ENCODE assay signal across 8 cellular contexts in the genomic region with DNA sequence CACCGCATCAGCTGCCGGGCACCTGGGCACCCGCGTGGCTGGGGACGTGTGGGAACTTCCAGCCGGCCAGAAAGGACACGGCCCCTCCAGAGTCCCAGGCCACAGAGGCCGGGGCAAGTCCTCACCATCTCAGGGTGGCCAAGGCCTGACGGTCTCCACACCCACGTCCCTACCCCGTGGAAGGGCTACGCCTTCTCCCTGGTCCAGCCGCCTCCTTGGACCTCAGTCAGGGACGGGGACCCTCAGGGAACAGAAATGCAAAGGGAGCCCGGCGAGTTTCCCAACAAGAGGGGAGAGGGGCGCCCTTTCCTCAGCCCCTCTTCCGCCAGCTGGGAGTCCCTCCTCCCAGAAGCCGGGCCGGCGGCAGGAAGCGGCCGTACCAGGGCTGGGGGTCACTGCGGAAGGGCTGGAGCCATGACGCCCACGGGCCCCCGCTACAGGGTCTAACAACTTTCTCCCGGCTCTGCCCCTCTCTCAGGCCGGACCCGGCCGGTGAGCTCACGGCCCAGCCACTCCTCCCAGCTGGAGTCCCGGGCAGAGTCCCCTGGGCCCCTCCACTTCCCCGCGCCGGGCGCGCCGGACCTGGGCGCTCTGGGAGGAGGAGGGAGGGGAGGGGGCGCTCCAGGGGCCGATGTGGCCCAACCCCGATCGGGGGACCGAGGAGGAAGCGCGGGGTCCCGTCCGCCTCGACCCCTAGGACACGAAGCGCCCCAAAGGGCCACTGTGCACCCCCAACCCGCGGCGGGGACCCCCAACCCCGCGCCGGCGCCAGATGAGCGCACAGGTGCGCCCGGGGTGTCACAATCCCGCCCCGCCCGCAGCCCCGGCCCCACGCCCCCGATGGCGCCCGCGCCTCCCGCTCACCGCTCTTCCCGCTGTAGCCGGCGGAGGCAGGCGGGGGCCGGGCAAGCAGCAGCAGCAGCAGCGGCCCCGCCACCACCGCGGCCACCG. TPM values are rescaled to one million over a fixed set of nuclear protein-coding genes. Genes with fewer than 3 reads are reported as not detected.
DNase-seq lines count a peak whose midpoint lies in the region; ATAC-seq, FAIRE-seq and TF ChIP-seq lines count a peak whose summit lies in the region.

No MANE protein-coding gene starts in this region.

- in situ Hi-C loops in astrocyte of the cerebellum (cut with HindIII; ENCODE audit: low sequenced_read_pairs), result no loop called here

- H3K4me3 ChIP-seq in KMS-11 (IDR thresholded peaks at IDR 0.05; ENCODE audit: insufficient read depth, low read depth, low read length), result no peak overlapping the region
- peak overlapping the region; percentile 81 for H3K4me3 ChIP-seq in astrocyte of the cerebellum (ENCODE audit: low read depth, low read length)
- H3K4me3 ChIP-seq in kidney (ENCODE audit: low read length in 2 of 2), result peak overlapping the region; percentile 58 to 72

- TF ChIP-seq CTCF in KMS-11 (conservative IDR thresholded peaks at IDR 0.05; ENCODE audit: low read depth, low read length) (no peak), astrocyte of the cerebellum (IDR thresholded peaks at IDR 0.05; ENCODE audit: low read depth, low read length, missing control alignments) (no peak), kidney (IDR thresholded peaks at IDR 0.05; ENCODE audit: borderline replicate concordance, extremely low read depth, insufficient read depth) (no peak)

- H3K27ac Mint-ChIP-seq in stimulated activated naive CD8-positive, alpha-beta T cell treated with anti-CD3 and anti-CD28 coated beads, Interleukin-15, Interleukin-2, amounts not matched to agents 100 ng/mL and 50 ng/mL, for 24 hours, result no peak overlapping the region

- peak; percentile 39 for ATAC-seq in GM19452 (IDR thresholded peaks at IDR 0.05; ENCODE audit: unreplicated experiment)
- ATAC-seq in HG03378 (IDR thresholded peaks at IDR 0.05; ENCODE audit: unreplicated experiment), result no peak

- no peak for FAIRE-seq in kidney (lab: Jason Lieb, UNC)

- peaks cover 3% of the 10 kb centered on the region for H3K27me3 Mint-ChIP-seq in stimulated activated naive CD8-positive, alpha-beta T cell treated with anti-CD3 and anti-CD28 coated beads, Interleukin-15, Interleukin-2, amounts not matched to agents 100 ng/mL and 50 ng/mL, for 24 hours

- intact Hi-C loops in kidney (cut with DNase I), result no loop called here

- H4K20me1 ChIP-seq in KMS-11 (ENCODE audit: insufficient read depth), result no peaks in the 10 kb centered on the region

- peak overlapping the region; percentile 45 for H2AFZ ChIP-seq in KMS-11 (ENCODE audit: low read depth)

- H3K4me2 ChIP-seq in KMS-11, result peak overlapping the region; percentile 83

- H3K27me3 ChIP-seq in KMS-11 (ENCODE audit: insufficient read depth, low read depth), result no peaks in the 10 kb centered on the region

- no peak overlapping the region for H3K27ac ChIP-seq in KMS-11
- peak overlapping the region; percentile 78 to 80 for H3K27ac ChIP-seq in kidney (ENCODE audit: low read depth in 2 of 2, low read length in 2 of 2)

- no peaks in the 10 kb centered on the region for H3K9me3 ChIP-seq in kidney (ENCODE audit: control insufficient read depth in 1 of 2, low read length in 2 of 2)

- peaks cover 21% of the 10 kb centered on the region for H3K4me1 ChIP-seq in KMS-11 (ENCODE audit: low read depth, poor library complexity, severe bottlenecking)
- H3K4me1 ChIP-seq in kidney (ENCODE audit: control insufficient read depth in 1 of 2, insufficient read depth in 1 of 2, low read depth in 1 of 2, low read length in 2 of 2), result peaks cover 0 to 32% of the 10 kb centered on the region in 2 donors

- H3K9me3 Mint-ChIP-seq in stimulated activated naive CD8-positive, alpha-beta T cell treated with anti-CD3 and anti-CD28 coated beads, Interleukin-15, Interleukin-2, amounts not matched to agents 100 ng/mL and 50 ng/mL, for 24 hours, result no peaks in the 10 kb centered on the region

- H3K9ac ChIP-seq in KMS-11 (peak overlapping the region; percentile 43; the same call in 1 of the 2 replicates), kidney (ENCODE audit: low read length in 2 of 2) (peak overlapping the region; percentile 65 to 85)

- no peaks in the 10 kb centered on the region; the same call in 1 of the 2 replicates for H3K79me2 ChIP-seq in KMS-11 (ENCODE audit: insufficient read depth, low read depth)

- H3K36me3 ChIP-seq in KMS-11 (ENCODE audit: insufficient read depth), result no peaks in the 10 kb centered on the region
- peaks cover 0 to 3% of the 10 kb centered on the region in 2 donors for H3K36me3 ChIP-seq in kidney (ENCODE audit: control insufficient read depth in 1 of 2, insufficient read depth in 2 of 2, low read length in 2 of 2)

- H3K4me3 Mint-ChIP-seq in stimulated activated naive CD8-positive, alpha-beta T cell treated with anti-CD3 and anti-CD28 coated beads, Interleukin-15, Interleukin-2, amounts not matched to agents 100 ng/mL and 50 ng/mL, for 24 hours, result peak overlapping the region; percentile 74

- peak; percentile 29 for DNase-seq in CD1c-positive myeloid dendritic cell (ENCODE audit: extremely low spot score)
- DNase-seq in astrocyte of the cerebellum (ENCODE audit: low read depth), result no peak
- DNase-seq in kidney, result peak; percentile 86
- DNase-seq in HuH-7 (ENCODE audit: low spot score), result no peak

- H3K36me3 Mint-ChIP-seq in stimulated activated naive CD8-positive, alpha-beta T cell treated with anti-CD3 and anti-CD28 coated beads, Interleukin-15, Interleukin-2, amounts not matched to agents 100 ng/mL and 50 ng/mL, for 24 hours (ENCODE audit: low read depth), result no peaks in the 10 kb centered on the region

- H3K4me1 Mint-ChIP-seq in stimulated activated naive CD8-positive, alpha-beta T cell treated with anti-CD3 and anti-CD28 coated beads, Interleukin-15, Interleukin-2, amounts not matched to agents 100 ng/mL and 50 ng/mL, for 24 hours (ENCODE audit: low read depth), result peaks cover 29% of the 10 kb centered on the region

RNA-seq across cellular contexts. Expression of a gene that starts 0.7 kb away (rescaled TPM):
- total RNA-seq in kidney, result 65.0 TPM
- polyA plus RNA-seq in kidney (ENCODE audit: insufficient read depth, low read depth, low replicate concordance), result 144 TPM

RNA-seq across cellular contexts. Expression of a gene that starts 10.8 kb away (rescaled TPM):
- 59.1 TPM for total RNA-seq in kidney
- 201 TPM for polyA plus RNA-seq in kidney (ENCODE audit: insufficient read depth, low read depth, low replicate concordance)

RNA-seq across cellular contexts. Expression of a gene that starts 15.9 kb away (rescaled TPM):
- total RNA-seq in kidney, result 56.6 TPM
- polyA plus RNA-seq in kidney (ENCODE audit: insufficient read depth, low read depth, low replicate concordance), result 100 TPM

RNA-seq across cellular contexts. Expression of a gene that starts 20.6 kb away (rescaled TPM):
- 23.8 TPM for total RNA-seq in kidney
- 58.9 TPM for polyA plus RNA-seq in kidney (ENCODE audit: insufficient read depth, low read depth, low replicate concordance)

RNA-seq across cellular contexts. Expression of a gene that starts 28.6 kb away (rescaled TPM):
- 24.6 TPM for total RNA-seq in kidney
- 9.7 TPM for polyA plus RNA-seq in kidney (ENCODE audit: insufficient read depth, low read depth, low replicate concordance)

Comparison
In these comparisons a context has a peak if more than half of its experiments do, and no peak if none do; other contexts are left out.
1. DNase-seq: peak in CD1c-positive myeloid dendritic cell (single experiment) and kidney (single experiment); none in astrocyte of the cerebellum (single experiment) and HuH-7 (single experiment).